ENCODE assay signal across 14 cellular contexts in genomic region chr10:36739884-36740445, GRCh38.
DNase-seq lines count a peak whose midpoint lies in the region; ATAC-seq, FAIRE-seq and TF ChIP-seq lines count a peak whose summit lies in the region.
"Had no signal": no experiment of that assay in that cellular context is flagged by ENCODE, and none has a peak within 500 bp of the region (broad histone marks: within the 10 kb centered on the region; RNA-seq: fewer than 3 reads in every experiment).

No MANE protein-coding gene starts in this region.

- H3K27me3 ChIP-seq in gastrocnemius medialis (no peaks in the 10 kb centered on the region), neuronal stem cell (ENCODE audit: control insufficient read depth in 3 of 3, insufficient read depth in 3 of 3, low read depth in 1 of 3, low read length in 3 of 3) (no peaks in the 10 kb centered on the region)
- H3K27me3 ChIP-seq: BLaER1 had no signal

- H3K4ac ChIP-seq in neuronal stem cell (ENCODE audit: low read length) = no peak overlapping the region

- no peak overlapping the region for H2AK5ac ChIP-seq in neuronal stem cell (ENCODE audit: low read depth, low read length)

- CTCF ChIA-PET in A549 (lab: Yijun Ruan, JAX) (interaction anchor here (1.4 kb wide), 1 partner anchor 1105 kb away, joined by 4 read pairs; no protein-coding TSS in a partner anchor), HEK293 (lab: Yijun Ruan, JAX) (no interaction called here)

- 56% methylated on average over 5 of the region's 5 CpGs for WGBS in A549 (ENCODE audit: missing lambda C conversion rate)
- no CpG with 5 or more reads among the region's 5 CpGs for WGBS in neuronal stem cell (ENCODE audit: extremely low coverage in 2 of 2, insufficient read length in 2 of 2, insufficient replicate concordance in 1 of 2), 2 donors

- no peak overlapping the region for H2AFZ ChIP-seq in neuronal stem cell (ENCODE audit: low read length)

- DNase-seq in A549 (ENCODE audit: low read depth in 1 of 2, low spot score in 1 of 2) (no peak), RKO (ENCODE audit: low spot score) (peak; percentile 15), fibroblast of mammary gland (ENCODE audit: low read depth) (peak; percentile 8), gastrocnemius medialis (no peak), neuronal stem cell (ENCODE audit: low spot score) (no peak)
- DNase-seq: CD4-positive, alpha-beta memory T cell; DMS153; DMS79; GF-D8 had no signal

- no peak overlapping the region for H3K4me3 ChIP-seq in A549
- no peak overlapping the region for H3K4me3 ChIP-seq in HEK293 (ENCODE audit: low read depth, low read length)
- no peak overlapping the region for H3K4me3 ChIP-seq in fibroblast of mammary gland (ENCODE audit: control insufficient read depth, low read depth, low read length)
- H3K4me3 ChIP-seq in gastrocnemius medialis = no peak overlapping the region
- H3K4me3 ChIP-seq in neuronal stem cell (ENCODE audit: low read length in 2 of 2) = no peak overlapping the region
- H3K4me3 ChIP-seq: BLaER1 had no signal

- in situ Hi-C loops in gastrocnemius medialis (cut with MboI; ENCODE audit: low sequenced_read_pairs in 4 of 4) = no loop called here

- no peak for TF ChIP-seq EP300 in A549 (IDR thresholded peaks at IDR 0.05)

- H3K23ac ChIP-seq in neuronal stem cell (ENCODE audit: low read depth, low read length, poor library complexity) = no peak overlapping the region

- H4K8ac ChIP-seq in neuronal stem cell (ENCODE audit: low read depth, low read length) = no peak overlapping the region

- no peak for TF ChIP-seq CTCF in A549 (IDR thresholded peaks at IDR 0.05)
- no peak for TF ChIP-seq CTCF in HEK293 (tag by site-specific recombination; IDR thresholded peaks at IDR 0.05)
- TF ChIP-seq CTCF in fibroblast of mammary gland (conservative IDR thresholded peaks at IDR 0.05; ENCODE audit: control insufficient read depth, insufficient read depth, low read depth, low read length) = no peak
- no peak for TF ChIP-seq CTCF in gastrocnemius medialis (IDR thresholded peaks at IDR 0.05 in 4 of 5, conservative IDR thresholded peaks at IDR 0.05 in 1 of 5)

- intact Hi-C loops in gastrocnemius medialis (cut with DNase I; ENCODE audit: low total_unique reads) = no loop called here

- H2BK5ac ChIP-seq in neuronal stem cell (ENCODE audit: low read length) = no peak overlapping the region

- H3K18ac ChIP-seq in neuronal stem cell (ENCODE audit: low read length) = no peak overlapping the region

- no peak overlapping the region for H2BK12ac ChIP-seq in neuronal stem cell (ENCODE audit: low read length)

- H2BK15ac ChIP-seq in neuronal stem cell (ENCODE audit: low read length) = no peak overlapping the region

- no peak overlapping the region for H2BK120ac ChIP-seq in neuronal stem cell (ENCODE audit: low read depth, low read length)

- H3K27ac ChIP-seq in A549 (no peak overlapping the region), HEK293 (ENCODE audit: extremely low read depth, low read depth, low read length) (no peak overlapping the region), gastrocnemius medialis (no peak overlapping the region), neuronal stem cell (replicated peaks; ENCODE audit: low read length) (no peak overlapping the region)
- H3K27ac ChIP-seq: 22Rv1, BLaER1, KMS-11 had no signal

- H4K91ac ChIP-seq in neuronal stem cell (ENCODE audit: low read depth, low read length, poor library complexity) = no peak overlapping the region

- no peak overlapping the region for H3K14ac ChIP-seq in neuronal stem cell (ENCODE audit: low read length)

- POLR2A ChIA-PET in A549 (lab: Yijun Ruan, JAX) = no interaction called here
- POLR2A ChIA-PET in HEK293 (lab: Yijun Ruan, JAX) = no interaction called here

- TF ChIP-seq POLR2A in A549 (IDR thresholded peaks at IDR 0.05; ENCODE audit: low read length) = no peak
- no peak for TF ChIP-seq POLR2A in gastrocnemius medialis (IDR thresholded peaks at IDR 0.05)

- no peak for FAIRE-seq in A549 (lab: Jason Lieb, UNC)

- no peak overlapping the region for H3K9ac ChIP-seq in neuronal stem cell (ENCODE audit: low read depth, low read length, poor library complexity)
- H3K9ac ChIP-seq: BLaER1, KMS-11 had no signal

- H3K79me1 ChIP-seq in neuronal stem cell (ENCODE audit: low read depth, low read length) = no peaks in the 10 kb centered on the region

- H3K36me3 ChIP-seq in HEK293 (ENCODE audit: control insufficient read depth in 2 of 2, insufficient read depth in 1 of 2, low read length in 2 of 2) (no peaks in the 10 kb centered on the region), gastrocnemius medialis (no peaks in the 10 kb centered on the region), neuronal stem cell (replicated peaks in 1 of 2; ENCODE audit: control insufficient read depth in 2 of 2, insufficient read depth in 2 of 2, low read length in 2 of 2) (no peaks in the 10 kb centered on the region)
- H3K36me3 ChIP-seq: BLaER1 had no signal

- no peak for TF ChIP-seq RAD21 in A549 (conservative IDR thresholded peaks at IDR 0.05 in 1 of 2, IDR thresholded peaks at IDR 0.05 in 1 of 2)

- ATAC-seq in A549 (no peak), GM18870 (IDR thresholded peaks at IDR 0.05; ENCODE audit: unreplicated experiment) (no peak), gastrocnemius medialis (no peak)

- H3K4me1 ChIP-seq in A549 = 0 out of 3 replicates have a peak, but pooled peaks cover 5% of the 10 kb centered on the region
- H3K4me1 ChIP-seq in HEK293 (ENCODE audit: control insufficient read depth, insufficient read depth, low read length) = no peaks in the 10 kb centered on the region
- no peaks in the 10 kb centered on the region for H3K4me1 ChIP-seq in gastrocnemius medialis
- no peaks in the 10 kb centered on the region for H3K4me1 ChIP-seq in neuronal stem cell (ENCODE audit: control insufficient read depth in 2 of 2, insufficient read depth in 1 of 2, low read depth in 1 of 2, low read length in 2 of 2)
- H3K4me1 ChIP-seq: BLaER1 had no signal

- H3K4me2 ChIP-seq in A549 = no peak overlapping the region
- no peak overlapping the region for H3K4me2 ChIP-seq in neuronal stem cell (ENCODE audit: insufficient read depth, low read length, poor library complexity, severe bottlenecking)
- H3K4me2 ChIP-seq: BLaER1, KMS-11 had no signal

- no peaks in the 10 kb centered on the region; the same call in 2 of the 3 replicates for H3K9me3 ChIP-seq in A549
- H3K9me3 ChIP-seq in HEK293 (ENCODE audit: control insufficient read depth, insufficient read depth, low read depth, low read length) = no peaks in the 10 kb centered on the region
- H3K9me3 ChIP-seq in gastrocnemius medialis = no peaks in the 10 kb centered on the region
- no peaks in the 10 kb centered on the region for H3K9me3 ChIP-seq in neuronal stem cell (replicated peaks in 1 of 2; ENCODE audit: control insufficient read depth in 2 of 2, insufficient read depth in 1 of 2, low read depth in 1 of 2, low read length in 2 of 2)
- H3K9me3 ChIP-seq: BLaER1 had no signal

TF ChIP-seq in A549, 52 proteins besides CTCF, POLR2A, EP300 and RAD21:
- peak; percentile 66 for TF ChIP-seq ZC3H11A (IDR thresholded peaks at IDR 0.05)
- TF ChIP-seq TP53 (CRISPR knock-in tag; IDR thresholded peaks at IDR 0.05) = no peak

TF ChIP-seq in HEK293, 187 proteins besides CTCF, POLR2A, EP300 and RAD21 (continues in another document):
- TF ChIP-seq ZNF174 (tag by site-specific recombination; IDR thresholded peaks at IDR 0.05) = no peak
- no peak for TF ChIP-seq ZNF843 (tag by site-specific recombination; IDR thresholded peaks at IDR 0.05)
- TF ChIP-seq IKZF3 (tag by site-specific recombination; IDR thresholded peaks at IDR 0.05) = no peak
- no peak for TF ChIP-seq ZNF670 (tag by site-specific recombination; IDR thresholded peaks at IDR 0.05; ENCODE audit: low read depth)
- TF ChIP-seq ZNF404 (tag by site-specific recombination; IDR thresholded peaks at IDR 0.05) = peak; percentile 91
- no peak for TF ChIP-seq ZNF24 (tag by site-specific recombination; IDR thresholded peaks at IDR 0.05)
- no peak for TF ChIP-seq ZNF626 (tag by site-specific recombination; IDR thresholded peaks at IDR 0.05)
- no peak for TF ChIP-seq ZSCAN23 (tag by site-specific recombination; IDR thresholded peaks at IDR 0.05)
- TF ChIP-seq ZNF660 (tag by site-specific recombination; IDR thresholded peaks at IDR 0.05) = peak; percentile 70
- no peak; the same call in 1 of the 2 replicates for TF ChIP-seq ZNF138 (tag by site-specific recombination; IDR thresholded peaks at IDR 0.05; ENCODE audit: borderline replicate concordance)
- peak; percentile 34; the same call in 1 of the 2 replicates for TF ChIP-seq ZNF214 (tag by site-specific recombination; IDR thresholded peaks at IDR 0.05; ENCODE audit: borderline replicate concordance)
- TF ChIP-seq ZNF366 (tag by site-specific recombination; conservative IDR thresholded peaks at IDR 0.05) = peak; percentile 62
- peak; percentile 76 for TF ChIP-seq ATF2 (tag by site-specific recombination; IDR thresholded peaks at IDR 0.05; ENCODE audit: low read depth)
- no peak for TF ChIP-seq ZNF239 (tag by site-specific recombination; IDR thresholded peaks at IDR 0.05)
- peak; percentile 92 for TF ChIP-seq ZNF202 (tag by site-specific recombination; IDR thresholded peaks at IDR 0.05; ENCODE audit: borderline replicate concordance)
- TF ChIP-seq ZNF629 (tag by site-specific recombination; IDR thresholded peaks at IDR 0.05) = peak; percentile 74
- no peak for TF ChIP-seq ZSCAN5A (tag by site-specific recombination; IDR thresholded peaks at IDR 0.05)
- no peak for TF ChIP-seq KLF9 (tag by site-specific recombination; IDR thresholded peaks at IDR 0.05; ENCODE audit: low read depth)

Comparison
In these comparisons a context has a peak if more than half of its experiments do, and no peak if none do; other contexts are left out.
1. DNase-seq: peak in RKO (single experiment) and fibroblast of mammary gland (single experiment); none in A549 (0 of 2), gastrocnemius medialis (0 of 2) and neuronal stem cell (single experiment).
2. Of the 5 proteins assayed by ChIP-seq in both HEK293 and A549: peak only in HEK293: REST; only in A549: none; in both: none; in neither: 4.